ENCODE assay signal across 11 cellular contexts in the genomic region with DNA sequence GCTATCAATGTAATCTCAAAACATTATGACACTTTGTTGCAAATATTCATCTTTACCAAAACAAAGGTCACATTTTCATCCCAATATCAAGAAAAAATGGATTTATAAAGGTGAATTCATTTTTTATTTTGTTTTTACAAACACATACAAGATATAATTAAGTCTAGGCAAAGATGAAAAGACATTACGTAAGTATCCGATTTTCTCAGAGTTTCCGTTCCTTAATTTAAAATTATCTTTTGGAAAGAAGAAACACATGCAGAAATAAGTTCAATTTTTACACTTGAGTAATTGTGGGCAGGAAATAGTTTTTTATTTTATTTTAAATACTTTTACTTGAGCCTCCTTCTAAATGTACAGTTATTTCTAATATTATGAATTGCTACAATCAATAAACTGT. TPM values are rescaled to one million over a fixed set of nuclear protein-coding genes. Genes with fewer than 3 reads are reported as not detected.
DNase-seq lines count a peak whose midpoint lies in the region; ATAC-seq and TF ChIP-seq lines count a peak whose summit lies in the region.
"Had no signal": no experiment of that assay in that cellular context is flagged by ENCODE, and none has a peak within 500 bp of the region (broad histone marks: within the 10 kb centered on the region; RNA-seq: fewer than 3 reads in every experiment).

No MANE protein-coding gene starts in this region.

- H3K79me2 ChIP-seq in OCI-LY3 (ENCODE audit: low read length), result no peaks in the 10 kb centered on the region

- TF ChIP-seq CTCF in OCI-LY3 (IDR thresholded peaks at IDR 0.05; ENCODE audit: low read depth, low read length) (no peak), esophagus squamous epithelium (IDR thresholded peaks at IDR 0.05) (no peak)

- peak overlapping the region; percentile 56 for H3K27ac Mint-ChIP-seq in activated naive CD8-positive, alpha-beta T cell treated with anti-CD3 and anti-CD28 coated beads, Interleukin-2, amount 10 ng/mL, durations not matched to agents 7 days and 5 days
- no peak overlapping the region for H3K27ac Mint-ChIP-seq in activated naive CD8-positive, alpha-beta T cell treated with anti-CD3 and anti-CD28 coated beads for 36 hours

- 75 to 86% methylated on average over 3 of the region's 3 CpGs for WGBS in esophagus squamous epithelium, 2 donors

- peak overlapping the region; percentile 82 for H3K27ac ChIP-seq in OCI-LY3 (ENCODE audit: low read length)
- H3K27ac ChIP-seq in esophagus squamous epithelium, result peak overlapping the region in 3 of 4 donors; percentile 64 to 81 (median 78)
- peak overlapping the region; percentile 80 for H3K27ac ChIP-seq in subcutaneous abdominal adipose tissue (ENCODE audit: low read depth, low read length)

- no peaks in the 10 kb centered on the region for H3K9me3 Mint-ChIP-seq in activated naive CD8-positive, alpha-beta T cell treated with anti-CD3 and anti-CD28 coated beads, Interleukin-2, amount 10 ng/mL, durations not matched to agents 7 days and 5 days
- no peaks in the 10 kb centered on the region for H3K9me3 Mint-ChIP-seq in activated naive CD8-positive, alpha-beta T cell treated with anti-CD3 and anti-CD28 coated beads for 36 hours
- H3K9me3 Mint-ChIP-seq: neural crest cell had no signal

- DNase-seq in activated naive CD8-positive, alpha-beta T cell treated with anti-CD3 and anti-CD28 coated beads, Interleukin-2, amount 10 ng/mL, durations not matched to agents 7 days and 5 days, result no peak
- DNase-seq in activated naive CD8-positive, alpha-beta T cell treated with anti-CD3 and anti-CD28 coated beads for 36 hours, result no peak
- DNase-seq in esophagus squamous epithelium (lab: John Stamatoyannopoulos, UW), result no peak
- DNase-seq in NCI-H2171 (lab: John Stamatoyannopoulos, UW), result no peak
- no peak for DNase-seq in COLO829 (ENCODE audit: low spot score)
- DNase-seq: Caco-2 had no signal

- H3K4me3 ChIP-seq in OCI-LY3 (ENCODE audit: low read length) (peak overlapping the region; percentile 41), esophagus squamous epithelium (peak overlapping the region in 2 of 4 donors; percentile 11 to 49), subcutaneous abdominal adipose tissue (ENCODE audit: low read depth in 1 of 5, low read length in 5 of 5) (peak overlapping the region in 3 of 5 donors; percentile 58 to 61 (median 60))
- H3K4me3 ChIP-seq: HAP-1 had no signal

- H3K4me1 Mint-ChIP-seq in activated naive CD8-positive, alpha-beta T cell treated with anti-CD3 and anti-CD28 coated beads, Interleukin-2, amount 10 ng/mL, durations not matched to agents 7 days and 5 days, result peaks cover 29% of the 10 kb centered on the region
- peaks cover 27% of the 10 kb centered on the region for H3K4me1 Mint-ChIP-seq in activated naive CD8-positive, alpha-beta T cell treated with anti-CD3 and anti-CD28 coated beads for 36 hours

- peak overlapping the region; percentile 51 for H3K4me2 ChIP-seq in OCI-LY3 (ENCODE audit: low read length)

- H3K36me3 ChIP-seq in OCI-LY3 (replicated peaks; ENCODE audit: low read depth, low read length), result no peaks in the 10 kb centered on the region
- H3K36me3 ChIP-seq in esophagus squamous epithelium, result no peaks in the 10 kb centered on the region
- no peaks in the 10 kb centered on the region for H3K36me3 ChIP-seq in subcutaneous abdominal adipose tissue (ENCODE audit: control insufficient read depth in 5 of 5, insufficient read depth in 5 of 5, low read length in 5 of 5)
- H3K36me3 ChIP-seq: HAP-1 had no signal

- peak overlapping the region; percentile 64 for H3K4me3 Mint-ChIP-seq in activated naive CD8-positive, alpha-beta T cell treated with anti-CD3 and anti-CD28 coated beads, Interleukin-2, amount 10 ng/mL, durations not matched to agents 7 days and 5 days
- H3K4me3 Mint-ChIP-seq in activated naive CD8-positive, alpha-beta T cell treated with anti-CD3 and anti-CD28 coated beads for 36 hours, result no peak overlapping the region
- H3K4me3 Mint-ChIP-seq: neural crest cell had no signal

- ATAC-seq in activated naive CD8-positive, alpha-beta T cell treated with anti-CD3 and anti-CD28 coated beads, Interleukin-2, amount 10 ng/mL, durations not matched to agents 7 days and 5 days (ENCODE audit: low read depth), result no peak
- ATAC-seq in HG03045 (IDR thresholded peaks at IDR 0.05; ENCODE audit: unreplicated experiment), result no peak

- H3K9me3 ChIP-seq in OCI-LY3 (ENCODE audit: insufficient read depth, low read length) (no peaks in the 10 kb centered on the region), esophagus squamous epithelium (no peaks in the 10 kb centered on the region), subcutaneous abdominal adipose tissue (ENCODE audit: control insufficient read depth in 5 of 5, low read length in 5 of 5) (no peaks in the 10 kb centered on the region)
- H3K9me3 ChIP-seq: Caco-2, HAP-1 had no signal

- POLR2A ChIA-PET in activated naive CD8-positive, alpha-beta T cell treated with anti-CD3 and anti-CD28 coated beads, Interleukin-2, amount 10 ng/mL, durations not matched to agents 7 days and 5 days (lab: Charles Lee), result interaction anchor here (1.2 to 3.0 kb wide), 8 partner anchors 60 to 343 kb away, joined by 3 to 16 read pairs (median 5); partner anchors contain the start of gene ARID5B

- no peak overlapping the region for H2AFZ ChIP-seq in OCI-LY3 (ENCODE audit: low read depth, low read length)

- H3K4me1 ChIP-seq in OCI-LY3 (ENCODE audit: low read length), result peaks cover 52% of the 10 kb centered on the region
- H3K4me1 ChIP-seq in esophagus squamous epithelium, result peaks cover 6 to 30% (median 10%) of the 10 kb centered on the region in 3 donors
- peaks cover 0 to 31% (median 17%) of the 10 kb centered on the region in 5 donors for H3K4me1 ChIP-seq in subcutaneous abdominal adipose tissue (ENCODE audit: control insufficient read depth in 5 of 5, insufficient read depth in 5 of 5, low read length in 5 of 5)

- no peaks in the 10 kb centered on the region for H3K27me3 Mint-ChIP-seq in activated naive CD8-positive, alpha-beta T cell treated with anti-CD3 and anti-CD28 coated beads, Interleukin-2, amount 10 ng/mL, durations not matched to agents 7 days and 5 days
- no peaks in the 10 kb centered on the region for H3K27me3 Mint-ChIP-seq in activated naive CD8-positive, alpha-beta T cell treated with anti-CD3 and anti-CD28 coated beads for 36 hours

- H4K20me1 ChIP-seq in OCI-LY3 (ENCODE audit: insufficient read depth, low read length), result no peaks in the 10 kb centered on the region

- H3K9ac ChIP-seq in OCI-LY3 (ENCODE audit: low read length) (peak overlapping the region; percentile 57), subcutaneous abdominal adipose tissue (ENCODE audit: low read length in 5 of 5) (peak overlapping the region in 3 of 5 donors; percentile 47 to 57 (median 55))

- peaks cover 6% of the 10 kb centered on the region for H3K36me3 Mint-ChIP-seq in activated naive CD8-positive, alpha-beta T cell treated with anti-CD3 and anti-CD28 coated beads, Interleukin-2, amount 10 ng/mL, durations not matched to agents 7 days and 5 days
- peaks cover 5% of the 10 kb centered on the region for H3K36me3 Mint-ChIP-seq in activated naive CD8-positive, alpha-beta T cell treated with anti-CD3 and anti-CD28 coated beads for 36 hours

- no peak for TF ChIP-seq POLR2A in esophagus squamous epithelium (IDR thresholded peaks at IDR 0.05)

- H3K27me3 ChIP-seq in OCI-LY3 (ENCODE audit: low read depth, low read length), result no peaks in the 10 kb centered on the region
- H3K27me3 ChIP-seq in esophagus squamous epithelium, result no peaks in the 10 kb centered on the region
- no peaks in the 10 kb centered on the region for H3K27me3 ChIP-seq in subcutaneous abdominal adipose tissue (ENCODE audit: control insufficient read depth in 5 of 5, insufficient read depth in 4 of 5, low read length in 5 of 5)

- intact Hi-C loops in esophagus squamous epithelium (cut with DNase I), result loop anchor here (5.0 to 10.0 kb wide), 3 partner anchors 202 to 489 kb away; no protein-coding TSS in a partner anchor

RNA-seq across cellular contexts. Expression of gene RTKN2, which starts 24.6 kb away (rescaled TPM):
- total RNA-seq in activated naive CD8-positive, alpha-beta T cell treated with anti-CD3 and anti-CD28 coated beads, Interleukin-2, amount 10 ng/mL, durations not matched to agents 7 days and 5 days, result 1 to 10 TPM; 3.6 to 4.1 TPM
- 1 to 10 TPM; 1.1 to 1.2 TPM for total RNA-seq in activated naive CD8-positive, alpha-beta T cell treated with anti-CD3 and anti-CD28 coated beads for 36 hours
- total RNA-seq in esophagus squamous epithelium, result 10 to 100 TPM in 2 of 4 donors, 1 to 10 TPM in 2; 4.9 to 10.8 (median 9.7) TPM
